1 cellular context compared by ENCODE assay signal in the genomic region with DNA sequence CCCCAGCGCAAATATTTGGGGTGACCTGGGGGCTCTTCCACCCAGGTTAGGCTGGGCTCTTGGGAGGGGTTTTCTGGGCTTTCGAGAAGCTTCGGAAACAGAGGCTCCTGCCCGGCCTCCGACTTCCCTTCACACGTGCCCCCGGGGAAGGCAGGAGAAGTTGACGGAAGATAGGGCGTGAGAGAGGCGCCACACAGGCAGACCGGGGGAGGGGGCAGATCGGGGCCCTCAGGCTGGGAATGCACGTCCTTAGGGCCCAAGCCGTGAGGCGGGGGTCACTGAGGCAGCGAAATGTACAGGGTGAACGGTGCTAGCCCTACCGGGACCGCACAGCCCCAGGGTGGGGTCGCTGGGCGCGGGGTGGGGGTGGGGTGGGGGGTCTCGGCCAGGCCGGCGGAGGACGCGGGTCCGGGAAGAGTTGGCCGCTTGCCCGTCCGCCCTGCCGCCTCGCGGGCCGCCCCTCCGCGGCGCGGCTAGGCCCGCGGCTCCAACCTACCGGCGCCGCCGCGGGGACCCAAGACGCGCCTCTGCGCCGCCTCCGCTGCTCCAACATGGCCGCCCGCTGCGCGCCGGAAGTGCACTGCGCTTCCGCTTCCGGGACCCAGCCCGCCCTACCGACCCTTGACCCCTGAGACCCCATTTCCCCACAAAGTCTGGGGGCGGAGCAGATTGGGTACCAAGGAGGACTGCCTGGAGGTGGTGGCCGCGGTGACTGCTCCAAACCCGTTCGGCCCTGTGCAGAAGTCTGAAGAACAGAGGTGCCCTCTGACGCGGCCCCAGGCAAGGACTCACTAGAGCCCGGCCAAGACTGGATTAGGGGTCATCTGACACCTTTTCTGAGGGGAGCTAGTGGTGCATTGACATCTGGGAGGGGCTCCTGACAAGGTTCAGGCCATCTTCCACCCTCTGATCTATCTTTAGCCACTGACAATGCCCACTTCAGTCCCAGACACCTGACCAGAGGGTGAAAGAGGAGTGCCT.
TF ChIP-seq lines count a peak whose summit lies in the region.

CCDC71 (minus strand) TSS at position 561 of the 981 bp plus-strand sequence. CDS start 2,123 bp downstream, outside the sequence.

TF ChIP-seq in HepG2, 621 proteins besides CTCF, POLR2A, EP300 and RAD21 (continued from another document and continues in another):
- TF ChIP-seq FIP1L1 (IDR thresholded peaks at IDR 0.05; ENCODE audit: borderline replicate concordance, insufficient read depth, low read depth, low read length), result no peak
- no peak for TF ChIP-seq ZNF891 (CRISPR knock-in tag; IDR thresholded peaks at IDR 0.05)
- TF ChIP-seq MTA1 (CRISPR knock-in tag; IDR thresholded peaks at IDR 0.05; ENCODE audit: borderline replicate concordance), result peak; percentile 36; the same call in 1 of the 2 replicates
- no peak for TF ChIP-seq FOXP1 (IDR thresholded peaks at IDR 0.05)
- no peak for TF ChIP-seq FOXP1 (CRISPR knock-in tag; IDR thresholded peaks at IDR 0.05)
- no peak for TF ChIP-seq ZFYVE20 (CRISPR knock-in tag; IDR thresholded peaks at IDR 0.05; ENCODE audit: borderline replicate concordance, low read depth)
- TF ChIP-seq TMF1 (CRISPR knock-in tag; IDR thresholded peaks at IDR 0.05; ENCODE audit: low read depth), result no peak
- no peak for TF ChIP-seq MTF2 (CRISPR knock-in tag; IDR thresholded peaks at IDR 0.05; ENCODE audit: borderline replicate concordance)
- TF ChIP-seq, protein P1, sequence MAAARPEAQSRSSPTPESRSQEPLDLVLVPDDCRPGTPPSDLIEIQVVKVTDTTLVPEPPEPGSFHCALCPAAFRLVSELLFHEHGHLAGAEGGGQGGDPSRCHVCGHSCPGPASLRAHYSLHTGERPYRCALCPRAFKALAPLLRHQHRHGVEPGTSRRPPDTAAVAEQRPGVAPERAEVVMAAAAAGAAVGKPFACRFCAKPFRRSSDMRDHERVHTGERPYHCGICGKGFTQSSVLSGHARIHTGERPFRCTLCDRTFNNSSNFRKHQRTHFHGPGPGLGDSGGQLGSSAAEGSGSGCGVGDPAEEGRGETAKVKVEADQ (CRISPR knock-in tag; IDR thresholded peaks at IDR 0.05; ENCODE audit: borderline replicate concordance), result no peak; the same call in 1 of the 2 replicates
- TF ChIP-seq MAFK (conservative IDR thresholded peaks at IDR 0.05 in 1 of 2, IDR thresholded peaks at IDR 0.05 in 1 of 2; ENCODE audit: low read length in 2 of 2), result no peak
- TF ChIP-seq TAF1 (CRISPR knock-in tag; IDR thresholded peaks at IDR 0.05), result peak; percentile 55; the same call in 1 of the 2 replicates
- no peak for TF ChIP-seq ZSCAN22 (CRISPR knock-in tag; IDR thresholded peaks at IDR 0.05)
- no peak for TF ChIP-seq ZMAT3 (CRISPR knock-in tag; conservative IDR thresholded peaks at IDR 0.05)
- 0 out of 2 replicates have a peak, but pooled peaks have one; percentile 26 for TF ChIP-seq RARA (CRISPR knock-in tag; IDR thresholded peaks at IDR 0.05)
- TF ChIP-seq ETV5 (CRISPR knock-in tag; IDR thresholded peaks at IDR 0.05; ENCODE audit: borderline replicate concordance), result peak; percentile 74
- no peak for TF ChIP-seq ZNF577 (CRISPR knock-in tag; IDR thresholded peaks at IDR 0.05; ENCODE audit: borderline replicate concordance, low read depth)
- TF ChIP-seq, protein P2, sequence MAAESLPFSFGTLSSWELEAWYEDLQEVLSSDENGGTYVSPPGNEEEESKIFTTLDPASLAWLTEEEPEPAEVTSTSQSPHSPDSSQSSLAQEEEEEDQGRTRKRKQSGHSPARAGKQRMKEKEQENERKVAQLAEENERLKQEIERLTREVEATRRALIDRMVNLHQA (CRISPR knock-in tag; IDR thresholded peaks at IDR 0.05), result no peak
- TF ChIP-seq GMEB2 (CRISPR knock-in tag; IDR thresholded peaks at IDR 0.05; ENCODE audit: low read depth), result 0 out of 2 replicates have a peak, but pooled peaks have one; percentile 36
- no peak for TF ChIP-seq CBX2 (IDR thresholded peaks at IDR 0.05; ENCODE audit: low read depth, low read length)
- TF ChIP-seq CBX2 (CRISPR knock-in tag; IDR thresholded peaks at IDR 0.05; ENCODE audit: low read depth), result no peak
- TF ChIP-seq NFIC (IDR thresholded peaks at IDR 0.05; ENCODE audit: low read length), result no peak
- TF ChIP-seq, protein P3, sequence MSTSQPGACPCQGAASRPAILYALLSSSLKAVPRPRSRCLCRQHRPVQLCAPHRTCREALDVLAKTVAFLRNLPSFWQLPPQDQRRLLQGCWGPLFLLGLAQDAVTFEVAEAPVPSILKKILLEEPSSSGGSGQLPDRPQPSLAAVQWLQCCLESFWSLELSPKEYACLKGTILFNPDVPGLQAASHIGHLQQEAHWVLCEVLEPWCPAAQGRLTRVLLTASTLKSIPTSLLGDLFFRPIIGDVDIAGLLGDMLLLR (CRISPR knock-in tag; IDR thresholded peaks at IDR 0.05), result no peak
- no peak for TF ChIP-seq ZNF616 (CRISPR knock-in tag; IDR thresholded peaks at IDR 0.05; ENCODE audit: low read depth)
- peak; percentile 53; the same call in 1 of the 2 replicates for TF ChIP-seq YEATS4 (CRISPR knock-in tag; IDR thresholded peaks at IDR 0.05; ENCODE audit: borderline replicate concordance)
- no peak for TF ChIP-seq ZNF530 (CRISPR knock-in tag; IDR thresholded peaks at IDR 0.05; ENCODE audit: low read depth)
- peak; percentile 97 for TF ChIP-seq ZNF3 (CRISPR knock-in tag; IDR thresholded peaks at IDR 0.05)
- TF ChIP-seq MLLT10 (CRISPR knock-in tag; IDR thresholded peaks at IDR 0.05), result no peak
- TF ChIP-seq SOX5 (CRISPR knock-in tag; IDR thresholded peaks at IDR 0.05; ENCODE audit: borderline replicate concordance), result peak; percentile 39; the same call in 1 of the 2 replicates
- peak; percentile 33; the same call in 1 of the 2 replicates for TF ChIP-seq HDAC2 (CRISPR knock-in tag; IDR thresholded peaks at IDR 0.05)
- TF ChIP-seq, protein P4, sequence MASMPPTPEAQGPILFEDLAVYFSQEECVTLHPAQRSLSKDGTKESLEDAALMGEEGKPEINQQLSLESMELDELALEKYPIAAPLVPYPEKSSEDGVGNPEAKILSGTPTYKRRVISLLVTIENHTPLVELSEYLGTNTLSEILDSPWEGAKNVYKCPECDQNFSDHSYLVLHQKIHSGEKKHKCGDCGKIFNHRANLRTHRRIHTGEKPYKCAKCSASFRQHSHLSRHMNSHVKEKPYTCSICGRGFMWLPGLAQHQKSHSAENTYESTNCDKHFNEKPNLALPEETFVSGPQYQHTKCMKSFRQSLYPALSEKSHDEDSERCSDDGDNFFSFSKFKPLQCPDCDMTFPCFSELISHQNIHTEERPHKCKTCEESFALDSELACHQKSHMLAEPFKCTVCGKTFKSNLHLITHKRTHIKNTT (CRISPR knock-in tag; IDR thresholded peaks at IDR 0.05), result no peak
- no peak for TF ChIP-seq ZNF337 (CRISPR knock-in tag; IDR thresholded peaks at IDR 0.05; ENCODE audit: borderline replicate concordance, low read depth)
- no peak for TF ChIP-seq REPIN1 (CRISPR knock-in tag; IDR thresholded peaks at IDR 0.05; ENCODE audit: borderline replicate concordance, low read depth)
- no peak for TF ChIP-seq IKZF4 (CRISPR knock-in tag; IDR thresholded peaks at IDR 0.05; ENCODE audit: borderline replicate concordance, low read depth, not compliant biosample characterization)
- TF ChIP-seq KLF6 (CRISPR knock-in tag; IDR thresholded peaks at IDR 0.05), result no peak
- TF ChIP-seq TEAD3 (CRISPR knock-in tag; optimal IDR thresholded peaks at IDR 0.05; ENCODE audit: borderline replicate concordance), result no peak
- no peak for TF ChIP-seq ZNF567 (CRISPR knock-in tag; IDR thresholded peaks at IDR 0.05; ENCODE audit: borderline replicate concordance)
- TF ChIP-seq RBAK (CRISPR knock-in tag; IDR thresholded peaks at IDR 0.05), result no peak
- TF ChIP-seq SP2 (CRISPR knock-in tag; IDR thresholded peaks at IDR 0.05), result peak; percentile 84
- no peak for TF ChIP-seq ZBTB37 (CRISPR knock-in tag; IDR thresholded peaks at IDR 0.05)
- TF ChIP-seq, protein P5, sequence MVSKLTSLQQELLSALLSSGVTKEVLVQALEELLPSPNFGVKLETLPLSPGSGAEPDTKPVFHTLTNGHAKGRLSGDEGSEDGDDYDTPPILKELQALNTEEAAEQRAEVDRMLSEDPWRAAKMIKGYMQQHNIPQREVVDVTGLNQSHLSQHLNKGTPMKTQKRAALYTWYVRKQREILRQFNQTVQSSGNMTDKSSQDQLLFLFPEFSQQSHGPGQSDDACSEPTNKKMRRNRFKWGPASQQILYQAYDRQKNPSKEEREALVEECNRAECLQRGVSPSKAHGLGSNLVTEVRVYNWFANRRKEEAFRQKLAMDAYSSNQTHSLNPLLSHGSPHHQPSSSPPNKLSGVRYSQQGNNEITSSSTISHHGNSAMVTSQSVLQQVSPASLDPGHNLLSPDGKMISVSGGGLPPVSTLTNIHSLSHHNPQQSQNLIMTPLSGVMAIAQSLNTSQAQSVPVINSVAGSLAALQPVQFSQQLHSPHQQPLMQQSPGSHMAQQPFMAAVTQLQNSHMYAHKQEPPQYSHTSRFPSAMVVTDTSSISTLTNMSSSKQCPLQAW (CRISPR knock-in tag; IDR thresholded peaks at IDR 0.05), result peak; percentile 48; the same call in 1 of the 2 replicates
- TF ChIP-seq POGZ (CRISPR knock-in tag; IDR thresholded peaks at IDR 0.05), result peak; percentile 66; the same call in 1 of the 2 replicates
- no peak for TF ChIP-seq USF2 (IDR thresholded peaks at IDR 0.05; ENCODE audit: low read depth, low read length)
- no peak for TF ChIP-seq USF2 (CRISPR knock-in tag; IDR thresholded peaks at IDR 0.05; ENCODE audit: borderline replicate concordance)
- peak; percentile 69 for TF ChIP-seq SALL1 (CRISPR knock-in tag; IDR thresholded peaks at IDR 0.05)
- TF ChIP-seq ZNF879 (CRISPR knock-in tag; IDR thresholded peaks at IDR 0.05), result no peak
- peak; percentile 92 for TF ChIP-seq THAP11 (CRISPR knock-in tag; IDR thresholded peaks at IDR 0.05)
- TF ChIP-seq HINFP (CRISPR knock-in tag; IDR thresholded peaks at IDR 0.05; ENCODE audit: low read depth), result no peak
